In the genomic region with DNA sequence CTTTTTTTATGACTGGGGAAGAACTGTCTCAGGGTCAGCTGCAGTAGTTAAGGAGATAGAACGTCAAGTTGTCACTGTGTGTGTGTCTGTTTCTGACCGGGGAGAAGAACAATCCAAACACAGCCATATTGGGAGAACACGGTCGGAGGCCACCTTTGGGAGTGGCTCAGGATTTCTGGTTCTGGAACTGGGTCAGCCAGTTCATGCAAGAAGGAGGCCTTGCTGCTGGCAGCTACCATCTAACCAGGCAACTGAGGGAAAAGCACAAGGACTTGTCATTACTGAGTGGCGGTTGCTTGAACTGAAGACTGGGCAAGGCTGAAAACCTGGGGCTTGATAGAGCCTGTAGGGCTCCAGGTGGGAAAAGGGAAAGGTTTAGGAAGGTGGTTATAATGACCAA, we compare ENCODE assay signal across 18 cellular contexts. TPM values are rescaled to one million over a fixed set of nuclear protein-coding genes. Genes with fewer than 3 reads are reported as not detected.
DNase-seq lines count a peak whose midpoint lies in the region; ATAC-seq and TF ChIP-seq lines count a peak whose summit lies in the region.
"Had no signal": no experiment of that assay in that cellular context is flagged by ENCODE, and none has a peak within 500 bp of the region (broad histone marks: within the 10 kb centered on the region; RNA-seq: fewer than 3 reads in every experiment).

No MANE protein-coding gene starts in this region.

- TF ChIP-seq POLR2A in stomach (IDR thresholded peaks at IDR 0.05), result no peak
- no peak for TF ChIP-seq POLR2A in spleen (IDR thresholded peaks at IDR 0.05)

- no TSS peak for BruUV-seq in PC-3 (replicated peaks; lab: Mats Ljungman, UMichigan)

- CTCF ChIA-PET in PC-3 (lab: Charles Lee), result no interaction called here

- H2AFZ ChIP-seq in PC-3 (ENCODE audit: low read length), result no peak overlapping the region
- no peak overlapping the region for H2AFZ ChIP-seq in hepatocyte
- H2AFZ ChIP-seq: GM23338 had no signal

- TF ChIP-seq CTCF in 22Rv1 (IDR thresholded peaks at IDR 0.05) (no peak), PC-3 (conservative IDR thresholded peaks at IDR 0.05; ENCODE audit: low read depth, low read length) (no peak), hepatocyte (IDR thresholded peaks at IDR 0.05; ENCODE audit: poor library complexity) (no peak), stomach (IDR thresholded peaks at IDR 0.05) (no peak), brain microvascular endothelial cell (IDR thresholded peaks at IDR 0.05; ENCODE audit: low read depth, low read length, missing control alignments) (no peak), spleen (IDR thresholded peaks at IDR 0.05 in 8 of 11, conservative IDR thresholded peaks at IDR 0.05 in 3 of 11) (no peak)

- no peaks in the 10 kb centered on the region for H3K27me3 ChIP-seq in PC-3 (ENCODE audit: low read length)
- H3K27me3 ChIP-seq in hepatocyte, result no peaks in the 10 kb centered on the region
- H3K27me3 ChIP-seq in stomach, result no peaks in the 10 kb centered on the region
- H3K27me3 ChIP-seq in brain microvascular endothelial cell (replicated peaks), result peaks cover 7% of the 10 kb centered on the region
- H3K27me3 ChIP-seq in spleen (replicated peaks in 1 of 7), result peaks cover 0 to 9% (median 0%) of the 10 kb centered on the region in 7 donors
- H3K27me3 ChIP-seq: BLaER1 had no signal

- POLR2A ChIA-PET in PC-3 (lab: Charles Lee; ENCODE audit: unreplicated experiment), result no interaction called here

- DNase-seq in PC-3 (no peak), hepatocyte (ENCODE audit: low spot score) (no peak), stomach (no peak), brain microvascular endothelial cell (no peak), spleen (no peak)
- no peak for DNase-seq in activated CD4-positive, alpha-beta T cell treated with anti-CD3 and anti-CD28 coated beads for 1 hour
- DNase-seq: 8988T; Calu3; CD4-positive, CD25-positive, alpha-beta regulatory T cell; DMS 273 treated with DMSO at 0.1 percent for 48 hours; DMS79; H7 had no signal

- H3K27ac ChIP-seq in 22Rv1 (peak overlapping the region; percentile 98), PC-3 (ENCODE audit: low read length) (peak overlapping the region; percentile 95), hepatocyte (peak overlapping the region; percentile 91), stomach (peak overlapping the region in 3 of 5 donors; percentile 43 to 76 (median 52)), brain microvascular endothelial cell (no peak overlapping the region), spleen (no peak overlapping the region)
- H3K27ac ChIP-seq: BLaER1 had no signal

- H3K9ac ChIP-seq in PC-3 (ENCODE audit: low read length), result peak overlapping the region; percentile 81
- H3K9ac ChIP-seq: BLaER1 had no signal

- intact Hi-C loops in PC-3 (cut with micrococcal nuclease), result loop anchor here (5.0 kb wide), 2 partner anchors 54 to 84 kb away; no protein-coding TSS in a partner anchor
- intact Hi-C loops in stomach (cut with DNase I; ENCODE audit: low total_unique reads), result no loop called here
- intact Hi-C loops in spleen (cut with DNase I; ENCODE audit: low total_unique reads), result no loop called here

- H3K9me2 ChIP-seq in PC-3 (replicated peaks; ENCODE audit: low read length), result no peaks in the 10 kb centered on the region
- H3K9me2 ChIP-seq in hepatocyte (replicated peaks; ENCODE audit: insufficient read depth), result no peaks in the 10 kb centered on the region

- H3K4me2 ChIP-seq in PC-3 (ENCODE audit: low read length), result no peak overlapping the region
- no peak overlapping the region for H3K4me2 ChIP-seq in hepatocyte
- H3K4me2 ChIP-seq: BLaER1, GM23338 had no signal

- in situ Hi-C loops in brain microvascular endothelial cell (cut with HindIII; ENCODE audit: low pct_ligation_motif_present, low sequenced_read_pairs), result no loop called here

- H3K9me3 ChIP-seq in PC-3 (ENCODE audit: low read length), result no peaks in the 10 kb centered on the region
- no peaks in the 10 kb centered on the region for H3K9me3 ChIP-seq in hepatocyte (ENCODE audit: low read depth)
- H3K9me3 ChIP-seq in stomach, result no peaks in the 10 kb centered on the region
- no peaks in the 10 kb centered on the region for H3K9me3 ChIP-seq in spleen
- H3K9me3 ChIP-seq: BLaER1 had no signal

- no peak for TF ChIP-seq EP300 in stomach (IDR thresholded peaks at IDR 0.05)

- H4K20me1 ChIP-seq in PC-3 (ENCODE audit: low read length) (no peaks in the 10 kb centered on the region), hepatocyte (ENCODE audit: insufficient read depth, poor library complexity, severe bottlenecking) (no peaks in the 10 kb centered on the region)
- H4K20me1 ChIP-seq: BLaER1 had no signal

- H3K79me2 ChIP-seq in PC-3 (ENCODE audit: low read length) (no peaks in the 10 kb centered on the region), hepatocyte (no peaks in the 10 kb centered on the region)

- H3K4me1 ChIP-seq in PC-3 (ENCODE audit: insufficient read depth, low read length) (peaks cover 46% of the 10 kb centered on the region), hepatocyte (ENCODE audit: insufficient read depth) (peaks cover 38% of the 10 kb centered on the region), stomach (peaks cover 13 to 42% (median 32%) of the 10 kb centered on the region in 4 donors), spleen (peaks cover 0 to 7% (median 0%) of the 10 kb centered on the region in 6 donors)

- no peak for ATAC-seq in PC-3
- ATAC-seq: GM23338 had no signal

- peaks cover 3% of the 10 kb centered on the region for H3F3A ChIP-seq in PC-3 (ENCODE audit: low read length, unreplicated experiment)

- WGBS in hepatocyte (ENCODE audit: low lambda C conversion rate, missing lambda C conversion rate), result 73% methylated on average over 5 of the region's 5 CpGs
- WGBS in stomach, 5 donors, result 50 to 68% (median 65%) methylated on average over 5 of the region's 5 CpGs
- 76 to 92% (median 87%) methylated on average over 5 of the region's 5 CpGs for WGBS in spleen, 5 donors

- H3K4me3 ChIP-seq in PC-3 (ENCODE audit: low read length), result no peak overlapping the region
- no peak overlapping the region for H3K4me3 ChIP-seq in hepatocyte
- H3K4me3 ChIP-seq in stomach, result no peak overlapping the region
- H3K4me3 ChIP-seq in brain microvascular endothelial cell (ENCODE audit: low read depth, low read length), result no peak overlapping the region
- no peak overlapping the region for H3K4me3 ChIP-seq in spleen
- H3K4me3 ChIP-seq: BLaER1, GM23338 had no signal

- H3K36me3 ChIP-seq in PC-3 (ENCODE audit: low read depth, low read length) (no peaks in the 10 kb centered on the region), hepatocyte (replicated peaks; ENCODE audit: insufficient read depth, low read depth) (no peaks in the 10 kb centered on the region), stomach (no peaks in the 10 kb centered on the region), brain microvascular endothelial cell (replicated peaks) (no peaks in the 10 kb centered on the region), spleen (no peaks in the 10 kb centered on the region)
- H3K36me3 ChIP-seq: BLaER1 had no signal

RNA-seq across cellular contexts. Expression of a gene that starts 24.6 kb away (rescaled TPM):
- 0.15 TPM in 1 of 2 replicates, not detected in the other for total RNA-seq in PC-3 (2014; rRNA removed)
- 0.92 and 1.8 TPM in 2 replicates for total RNA-seq in hepatocyte
- 0.07 and 0.68 TPM in 2 replicates for polyA plus RNA-seq in hepatocyte
- 1 to 10 TPM in 4 of 5 donors, not detected in 1; 1.7 to 8.7 (median 2.1) TPM for total RNA-seq in stomach
- polyA plus RNA-seq in stomach, result under 1 TPM; 0.23 to 0.50 (median 0.31) TPM
- 10 to 100 TPM in 1 of 7 donors, 1 to 10 TPM in 6; 2.6 to 18.2 (median 4.7) TPM for total RNA-seq in spleen
- polyA plus RNA-seq in spleen, result 1 to 10 TPM in 2 of 3 donors, under 1 TPM in 1; 0.94 to 2.8 (median 1.1) TPM
- total RNA-seq: Calu3; CD4-positive, CD25-positive, alpha-beta regulatory T cell; G401; HT1080 had no signal
- polyA plus RNA-seq: CD4-positive, CD25-positive, alpha-beta regulatory T cell; IgD-negative memory B cell had no signal

RNA-seq across cellular contexts. Expression of a gene that starts 27.7 kb away (rescaled TPM):
- total RNA-seq in PC-3 (2014; rRNA removed), result not detected in 2 replicates
- total RNA-seq in hepatocyte, result 35.4 and 38.1 TPM in 2 replicates
- 1.4 and 3.5 TPM in 2 replicates for polyA plus RNA-seq in hepatocyte
- under 1 TPM in 1 of 5 donors, not detected in 4; 0.18 TPM for total RNA-seq in stomach
- 1 to 10 TPM in 1 of 3 donors, under 1 TPM in 1, not detected in 1; 0.35 to 2.7 TPM for polyA plus RNA-seq in stomach
- 1 to 10 TPM in 4 of 7 donors, under 1 TPM in 2, not detected in 1; 0.35 to 5.6 (median 2.2) TPM for total RNA-seq in spleen
- polyA plus RNA-seq in spleen, result under 1 TPM; 0.13 to 0.96 (median 0.35) TPM
- total RNA-seq: Calu3, G401, GM23338, H7, HT1080 had no signal
- polyA plus RNA-seq: CD4-positive, CD25-positive, alpha-beta regulatory T cell; IgD-negative memory B cell had no signal

Comparison
In these comparisons a context has a peak if more than half of its experiments do, and no peak if none do; other contexts are left out.
1. H3K27ac ChIP-seq: peak in 22Rv1 (single experiment), PC-3 (single experiment), hepatocyte (single experiment) and stomach (3 of 5); none in brain microvascular endothelial cell (single experiment) and spleen (0 of 8).